Comparison of ENCODE assay signal across 12 cellular contexts in genomic region chr6:56803594-56803993, GRCh38.
DNase-seq lines count a peak whose midpoint lies in the region; TF ChIP-seq lines count a peak whose summit lies in the region.
"Had no signal": no experiment of that assay in that cellular context is flagged by ENCODE, and none has a peak within 500 bp of the region (broad histone marks: within the 10 kb centered on the region; RNA-seq: fewer than 3 reads in every experiment).

No MANE protein-coding gene starts in this region.

- H3K79me1 ChIP-seq in mesendoderm (ENCODE audit: low read length): no peaks in the 10 kb centered on the region

- H3K36me3 ChIP-seq in HEK293 (ENCODE audit: control insufficient read depth in 2 of 2, insufficient read depth in 1 of 2, low read length in 2 of 2) (no peaks in the 10 kb centered on the region), mesendoderm (ENCODE audit: control insufficient read depth, insufficient read depth, low read length) (no peaks in the 10 kb centered on the region), OCI-LY7 (ENCODE audit: insufficient read depth, low read length) (no peaks in the 10 kb centered on the region)
- H3K36me3 ChIP-seq: adrenal gland, ovary had no signal

- BruUV-seq in OCI-LY7 (replicated peaks; lab: Mats Ljungman, UMichigan): no TSS peak

- H3K9ac ChIP-seq in mesendoderm (ENCODE audit: low read length): no peak overlapping the region

- peak overlapping the region; percentile 28 for H4K8ac ChIP-seq in mesendoderm (ENCODE audit: low read depth, low read length)

- H3K27me3 ChIP-seq in mesendoderm (ENCODE audit: insufficient read depth, low read length, poor library complexity): no peaks in the 10 kb centered on the region
- H3K27me3 ChIP-seq: adrenal gland, ovary had no signal

- no peak overlapping the region for H3K23ac ChIP-seq in mesendoderm (ENCODE audit: low read length)

- no peak overlapping the region for H3K56ac ChIP-seq in mesendoderm (ENCODE audit: low read length)

- CTCF ChIA-PET in HEK293 (lab: Yijun Ruan, JAX): interaction anchor here (0.5 to 1.9 kb wide), 6 partner anchors 9 to 232 kb away, joined by 3 to 6 read pairs (median 4); no protein-coding TSS in a partner anchor
- CTCF ChIA-PET in OCI-LY7 (lab: Charles Lee; ENCODE audit: unreplicated experiment): no interaction called here

- H3K27ac ChIP-seq in HEK293 (ENCODE audit: extremely low read depth, low read depth, low read length) (no peak overlapping the region), mesendoderm (ENCODE audit: low read depth, low read length) (no peak overlapping the region), OCI-LY7 (ENCODE audit: low read depth, low read length, poor library complexity, severe bottlenecking) (no peak overlapping the region)
- H3K27ac ChIP-seq: adrenal gland, ovary had no signal

- H2AFZ ChIP-seq in OCI-LY7 (ENCODE audit: low read length): no peak overlapping the region

- H3K79me2 ChIP-seq in mesendoderm (ENCODE audit: control insufficient read depth, insufficient read depth, low read length) (peaks cover 29% of the 10 kb centered on the region), OCI-LY7 (ENCODE audit: insufficient read depth, low read depth, low read length) (no peaks in the 10 kb centered on the region)

- no peak overlapping the region for H3K4me2 ChIP-seq in mesendoderm (ENCODE audit: low read length)
- no peak overlapping the region for H3K4me2 ChIP-seq in OCI-LY7 (ENCODE audit: low read length)

- H3K4me3 ChIP-seq in AG10803 (ENCODE audit: low read length) (no peak overlapping the region), HEK293 (ENCODE audit: low read depth, low read length) (no peak overlapping the region), mesendoderm (ENCODE audit: low read length) (no peak overlapping the region), OCI-LY7 (ENCODE audit: low read depth, low read length, poor library complexity, severe bottlenecking) (no peak overlapping the region)
- H3K4me3 ChIP-seq: adrenal gland, ovary had no signal

- DNase-seq in AG10803 (ENCODE audit: low read depth) (peak; percentile 83), amniotic epithelial cell (ENCODE audit: low read depth) (peak; percentile 78), mesendoderm (no peak), NCI-H2107 (lab: John Stamatoyannopoulos, UW) (no peak), OCI-LY7 (ENCODE audit: low spot score) (no peak), DMS153 treated with DMSO at 0.1 percent for 48 hours (lab: John Stamatoyannopoulos, UW; ENCODE audit: unreplicated experiment) (no peak), HT-29 (ENCODE audit: low spot score) (no peak)
- DNase-seq: activated CD8-positive, alpha-beta memory T cell treated with anti-CD3 and anti-CD28 coated beads, Interleukin-2, amount 50 U/mL, for 4 hours; adrenal gland; ovary; stimulated activated CD4-positive, alpha-beta T cell treated with anti-CD3 and anti-CD28 coated beads, Interleukin-1b, Interleukin-23, amount 100 ng/mL, for 48 hours had no signal

- H2BK5ac ChIP-seq in mesendoderm (ENCODE audit: low read length): no peak overlapping the region

- no peaks in the 10 kb centered on the region for H4K20me1 ChIP-seq in OCI-LY7 (ENCODE audit: insufficient read depth, low read length)

- no peaks in the 10 kb centered on the region for H3K9me3 ChIP-seq in HEK293 (ENCODE audit: control insufficient read depth, insufficient read depth, low read depth, low read length)
- no peaks in the 10 kb centered on the region for H3K9me3 ChIP-seq in OCI-LY7 (ENCODE audit: low read length)
- H3K9me3 ChIP-seq: adrenal gland, ovary had no signal

- H2BK15ac ChIP-seq in mesendoderm (replicated peaks; ENCODE audit: low read depth): no peak overlapping the region

- H3K4me1 ChIP-seq in HEK293 (ENCODE audit: control insufficient read depth, insufficient read depth, low read length) (peaks cover 51% of the 10 kb centered on the region), mesendoderm (ENCODE audit: control insufficient read depth, low read depth, low read length) (no peaks in the 10 kb centered on the region), OCI-LY7 (ENCODE audit: insufficient read depth, low read length, poor library complexity, severe bottlenecking) (no peaks in the 10 kb centered on the region)

- intact Hi-C loops in OCI-LY7 (cut with micrococcal nuclease; ENCODE audit: unreplicated experiment): no loop called here

- no peak overlapping the region for H2AK5ac ChIP-seq in mesendoderm (ENCODE audit: low read length)

- no peak for TF ChIP-seq CTCF in AG10803 (conservative IDR thresholded peaks at IDR 0.05; ENCODE audit: low read length)
- no peak for TF ChIP-seq CTCF in HEK293 (tag by site-specific recombination; IDR thresholded peaks at IDR 0.05)
- TF ChIP-seq CTCF in OCI-LY7 (conservative IDR thresholded peaks at IDR 0.05; ENCODE audit: low read length): no peak

- POLR2A ChIA-PET in HEK293 (lab: Yijun Ruan, JAX) (interaction anchor here (0.8 kb wide), 1 partner anchor 47 kb away, joined by 3 read pairs; no protein-coding TSS in a partner anchor), OCI-LY7 (lab: Charles Lee) (no interaction called here)

- no peak overlapping the region for H3K4ac ChIP-seq in mesendoderm (ENCODE audit: low read depth, low read length)

- no peaks in the 10 kb centered on the region for H3K9me2 ChIP-seq in OCI-LY7 (ENCODE audit: insufficient read depth, low read length)

- no CpG with 5 or more reads among the region's 2 CpGs for WGBS in mesendoderm (ENCODE audit: extremely low coverage, insufficient coverage, low lambda C conversion rate)

- H4K5ac ChIP-seq in mesendoderm (ENCODE audit: low read length): no peak overlapping the region

- H2BK120ac ChIP-seq in mesendoderm (ENCODE audit: low read depth, low read length): no peak overlapping the region

- H3K18ac ChIP-seq in mesendoderm (ENCODE audit: low read length): no peak overlapping the region

TF ChIP-seq in HEK293, 187 proteins besides CTCF, POLR2A, EP300 and RAD21:
- TF ChIP-seq, protein P1, sequence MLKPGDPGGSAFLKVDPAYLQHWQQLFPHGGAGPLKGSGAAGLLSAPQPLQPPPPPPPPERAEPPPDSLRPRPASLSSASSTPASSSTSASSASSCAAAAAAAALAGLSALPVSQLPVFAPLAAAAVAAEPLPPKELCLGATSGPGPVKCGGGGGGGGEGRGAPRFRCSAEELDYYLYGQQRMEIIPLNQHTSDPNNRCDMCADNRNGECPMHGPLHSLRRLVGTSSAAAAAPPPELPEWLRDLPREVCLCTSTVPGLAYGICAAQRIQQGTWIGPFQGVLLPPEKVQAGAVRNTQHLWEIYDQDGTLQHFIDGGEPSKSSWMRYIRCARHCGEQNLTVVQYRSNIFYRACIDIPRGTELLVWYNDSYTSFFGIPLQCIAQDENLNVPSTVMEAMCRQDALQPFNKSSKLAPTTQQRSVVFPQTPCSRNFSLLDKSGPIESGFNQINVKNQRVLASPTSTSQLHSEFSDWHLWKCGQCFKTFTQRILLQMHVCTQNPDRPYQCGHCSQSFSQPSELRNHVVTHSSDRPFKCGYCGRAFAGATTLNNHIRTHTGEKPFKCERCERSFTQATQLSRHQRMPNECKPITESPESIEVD (tag by site-specific recombination; IDR thresholded peaks at IDR 0.05): peak; percentile 62
- no peak for TF ChIP-seq ZNF16 (tag by site-specific recombination; IDR thresholded peaks at IDR 0.05; ENCODE audit: low read depth)
- TF ChIP-seq IKZF3 (tag by site-specific recombination; IDR thresholded peaks at IDR 0.05): 0 out of 2 replicates have a peak, but pooled peaks have one; percentile 9
- TF ChIP-seq PRDM1 (tag by site-specific recombination; IDR thresholded peaks at IDR 0.05): peak; percentile 50; the same call in 1 of the 2 replicates

Comparison
In these comparisons a context has a peak if more than half of its experiments do, and no peak if none do; other contexts are left out.
1. DNase-seq: peak in AG10803 (single experiment) and amniotic epithelial cell (single experiment); none in mesendoderm (single experiment), NCI-H2107 (single experiment), OCI-LY7 (single experiment), DMS153 treated with DMSO at 0.1 percent for 48 hours (single experiment) and HT-29 (single experiment).